8 cellular contexts compared by ENCODE assay signal in genomic region chr9:133589454-133590227, GRCh38. TPM values are rescaled to one million over a fixed set of nuclear protein-coding genes. Genes with fewer than 3 reads are reported as not detected.
A peak's percentile ranks its signal among the peaks of the same experiment; 100 is the strongest.
DNase-seq lines count a peak whose midpoint lies in the region; ATAC-seq and TF ChIP-seq lines count a peak whose summit lies in the region.

No MANE protein-coding gene starts in this region.

- no peak overlapping the region for H3K4me3 ChIP-seq in cardiac fibroblast (replicated peaks in 1 of 2; ENCODE audit: low read depth in 2 of 2, low read length in 2 of 2)
- no peak overlapping the region for H3K4me3 ChIP-seq in suprapubic skin

- no peaks in the 10 kb centered on the region for H3K36me3 ChIP-seq in suprapubic skin

- no peak for TF ChIP-seq EP300 in suprapubic skin (IDR thresholded peaks at IDR 0.05)

- 48% methylated on average over 18 of the region's 19 CpGs for WGBS in suprapubic skin

- intact Hi-C loops in posterior vena cava (cut with DNase I), result no loop called here

- no peak for ATAC-seq in HG03025 (IDR thresholded peaks at IDR 0.05; ENCODE audit: low FRiP score, unreplicated experiment)

- DNase-seq in GM10266 (ENCODE audit: extremely low spot score), result no peak
- DNase-seq in T-helper 2 cell, result peak in 4 of 5 experiments; percentile 15 to 29 (median 28)
- no peak for DNase-seq in cardiac fibroblast (ENCODE audit: low read depth in 2 of 2)
- DNase-seq in stimulated activated CD4-positive, alpha-beta T cell treated with anti-CD3 and anti-CD28 coated beads, Interleukin-1b, Interleukin-23, amount 100 ng/mL, for 24 hours (ENCODE audit: low read depth in 4 of 4, low spot score in 1 of 4), result peak; percentile 16 to 28 (median 26)
- no peak for DNase-seq in posterior vena cava (ENCODE audit: low spot score)
- no peak for DNase-seq in suprapubic skin (ENCODE audit: low spot score in 2 of 2)
- DNase-seq in NCI-H1105 (lab: John Stamatoyannopoulos, UW), result no peak

- H3K27ac ChIP-seq in suprapubic skin, result no peak overlapping the region

- TF ChIP-seq POLR2A in suprapubic skin (IDR thresholded peaks at IDR 0.05), result no peak

- peaks cover 69% of the 10 kb centered on the region for H3K27me3 ChIP-seq in suprapubic skin

- peaks cover 16% of the 10 kb centered on the region for H3K4me1 ChIP-seq in suprapubic skin

- H3K9me3 ChIP-seq in suprapubic skin, result no peaks in the 10 kb centered on the region

- TF ChIP-seq CTCF in GM10266 (IDR thresholded peaks at IDR 0.05; ENCODE audit: control insufficient read depth, insufficient read depth, low read depth, missing control alignments), result peak; percentile 55
- peak; percentile 55 for TF ChIP-seq CTCF in cardiac fibroblast (IDR thresholded peaks at IDR 0.05; ENCODE audit: low read depth, low read length)
- TF ChIP-seq CTCF in suprapubic skin (IDR thresholded peaks at IDR 0.05), result no peak

RNA-seq across cellular contexts. Expression of gene FAM163B, which starts 19.5 kb away (rescaled TPM):
- not detected for total RNA-seq in posterior vena cava
- not detected for total RNA-seq in suprapubic skin

RNA-seq across cellular contexts. Expression of gene DBH, which starts 46.5 kb away (rescaled TPM):
- not detected for total RNA-seq in posterior vena cava
- total RNA-seq in suprapubic skin, result not detected

RNA-seq across cellular contexts. Expression of gene ADAMTSL2, which starts 55.1 kb away (rescaled TPM):
- total RNA-seq in posterior vena cava (10 to 100 TPM in 1 of 2 donors, 1 to 10 TPM in 1; 5.5 to 11.3 TPM), suprapubic skin (under 1 TPM; 0.16 to 0.85 (median 0.46) TPM)

Comparison
In these comparisons a context has a peak if more than half of its experiments do, and no peak if none do; other contexts are left out.
1. DNase-seq: peak in T-helper 2 cell (4 of 5) and stimulated activated CD4-positive, alpha-beta T cell treated with anti-CD3 and anti-CD28 coated beads, Interleukin-1b, Interleukin-23, amount 100 ng/mL, for 24 hours (4 of 4); none in GM10266 (single experiment), cardiac fibroblast (0 of 2), posterior vena cava (single experiment), suprapubic skin (0 of 2) and NCI-H1105 (single experiment).
2. CTCF ChIP-seq: peak in GM10266 (single experiment) and cardiac fibroblast (single experiment); none in suprapubic skin (0 of 2).